ENCODE assay signal across 9 cellular contexts in the genomic region with DNA sequence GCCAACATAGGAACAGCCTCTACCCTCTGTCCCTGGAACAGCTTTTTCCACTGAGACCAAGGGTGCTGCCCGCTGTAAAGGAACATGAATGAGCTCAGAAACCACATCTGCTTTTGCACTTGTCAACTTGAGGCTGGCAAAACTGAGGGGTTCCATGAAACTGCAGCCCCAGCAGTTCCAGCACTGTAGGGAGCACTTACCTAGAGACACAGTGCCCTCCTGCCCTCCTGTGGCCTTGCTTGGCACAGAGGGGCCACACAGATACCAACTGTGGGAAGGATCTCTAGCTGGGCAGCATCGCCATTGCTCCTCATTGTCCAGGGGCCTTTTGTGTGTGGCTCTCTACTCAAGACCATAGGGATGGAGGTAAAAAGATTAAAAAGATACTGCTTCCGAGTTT. TPM values are rescaled to one million over a fixed set of nuclear protein-coding genes. Genes with fewer than 3 reads are reported as not detected.
DNase-seq lines count a peak whose midpoint lies in the region; ATAC-seq and TF ChIP-seq lines count a peak whose summit lies in the region.
"Had no signal": no experiment of that assay in that cellular context is flagged by ENCODE, and none has a peak within 500 bp of the region (broad histone marks: within the 10 kb centered on the region; RNA-seq: fewer than 3 reads in every experiment).

No MANE protein-coding gene starts in this region.

- H4K8ac ChIP-seq in mesendoderm (ENCODE audit: low read depth, low read length), result no peak overlapping the region

- peak overlapping the region; percentile 64 for H3K4me3 Mint-ChIP-seq in activated naive CD8-positive, alpha-beta T cell
- H3K4me3 Mint-ChIP-seq: H9 had no signal

- peak overlapping the region; percentile 17 for H3K9ac ChIP-seq in mesendoderm (ENCODE audit: low read length)

- peaks cover 100% of the 10 kb centered on the region for H3K4me1 Mint-ChIP-seq in activated naive CD8-positive, alpha-beta T cell (ENCODE audit: low read depth)

- H3K27ac Mint-ChIP-seq in activated naive CD8-positive, alpha-beta T cell, result peak overlapping the region; percentile 99
- H3K27ac Mint-ChIP-seq: H9 had no signal

- H2AK5ac ChIP-seq in mesendoderm (ENCODE audit: low read length), result no peak overlapping the region

- TF ChIP-seq CTCF in GM13976 (IDR thresholded peaks at IDR 0.05; ENCODE audit: borderline replicate concordance, control extremely low read depth, extremely low read depth, insufficient read depth, missing control alignments), result no peak

- WGBS in mesendoderm (ENCODE audit: extremely low coverage, insufficient coverage, low lambda C conversion rate), result no CpG with 5 or more reads among the region's 3 CpGs

- H3K27me3 Mint-ChIP-seq in activated naive CD8-positive, alpha-beta T cell, result no peaks in the 10 kb centered on the region

- in situ Hi-C loops in GM13976 (cut with MboI; ENCODE audit: low sequenced_read_pairs, unreplicated experiment), result no loop called here

- H3K9me3 Mint-ChIP-seq in activated naive CD8-positive, alpha-beta T cell (ENCODE audit: low read depth), result no peaks in the 10 kb centered on the region
- H3K9me3 Mint-ChIP-seq: H9 had no signal

- no peaks in the 10 kb centered on the region for H3K79me2 ChIP-seq in mesendoderm (ENCODE audit: control insufficient read depth, insufficient read depth, low read length)

- H3K27me3 ChIP-seq in mesendoderm (ENCODE audit: insufficient read depth, low read length, poor library complexity), result no peaks in the 10 kb centered on the region

- H3K56ac ChIP-seq in mesendoderm (ENCODE audit: low read length), result peak overlapping the region; percentile 62

- H2BK15ac ChIP-seq in mesendoderm (replicated peaks; ENCODE audit: low read depth), result no peak overlapping the region

- no peak overlapping the region for H2BK5ac ChIP-seq in mesendoderm (ENCODE audit: low read length)

- H2BK120ac ChIP-seq in mesendoderm (ENCODE audit: low read depth, low read length), result no peak overlapping the region

- peaks cover 13% of the 10 kb centered on the region for H3K4me1 ChIP-seq in mesendoderm (ENCODE audit: control insufficient read depth, low read depth, low read length)

- no peak for ATAC-seq in GM19035 (IDR thresholded peaks at IDR 0.05; ENCODE audit: unreplicated experiment)

- H3K4me3 ChIP-seq in mesendoderm (ENCODE audit: low read length), result no peak overlapping the region

- no peak overlapping the region for H3K23ac ChIP-seq in mesendoderm (ENCODE audit: low read length)

- no peak overlapping the region for H3K27ac ChIP-seq in mesendoderm (ENCODE audit: low read depth, low read length)

- H3K36me3 ChIP-seq in mesendoderm (ENCODE audit: control insufficient read depth, insufficient read depth, low read length), result no peaks in the 10 kb centered on the region

- H3K18ac ChIP-seq in mesendoderm (ENCODE audit: low read length), result no peak overlapping the region

- H3K4me2 ChIP-seq in mesendoderm (ENCODE audit: low read length), result no peak overlapping the region

- no peak overlapping the region for H4K5ac ChIP-seq in mesendoderm (ENCODE audit: low read length)

- H3K4ac ChIP-seq in mesendoderm (ENCODE audit: low read depth, low read length), result no peak overlapping the region

- peaks cover 4% of the 10 kb centered on the region for H3K79me1 ChIP-seq in mesendoderm (ENCODE audit: low read length)

- peak; percentile 58 for DNase-seq in stimulated activated CD4-positive, alpha-beta T cell treated with anti-CD3 and anti-CD28 coated beads, Interleukin-1b, Interleukin-23, amount 100 ng/mL, for 48 hours
- no peak for DNase-seq in stimulated activated CD4-positive, alpha-beta T cell treated with anti-CD3 and anti-CD28 coated beads, Interleukin-12 subunit alpha, Interleukin-12 subunit beta, amount 100 ng/mL, for 4 hours
- DNase-seq in mesendoderm (no peak), NAMALWA (ENCODE audit: low spot score) (no peak), GM13976 (ENCODE audit: low spot score) (no peak), T1000 (lab: John Stamatoyannopoulos, UW) (no peak)
- DNase-seq: H9 had no signal

- H3K36me3 Mint-ChIP-seq in activated naive CD8-positive, alpha-beta T cell, result peaks cover 12% of the 10 kb centered on the region

RNA-seq across cellular contexts. Expression of a gene that starts 51.6 kb away (rescaled TPM):
- polyA plus RNA-seq in mesendoderm (2013, experiment 1 of 2), result 4.7 TPM
- polyA plus RNA-seq in mesendoderm (2013, experiment 2 of 2), result 4.9 TPM
